In genomic region chr2:158578703-158579330, GRCh38 we compare ENCODE assay signal across 14 cellular contexts.
DNase-seq lines count a peak whose midpoint lies in the region; ATAC-seq, FAIRE-seq and TF ChIP-seq lines count a peak whose summit lies in the region.
"Had no signal": no experiment of that assay in that cellular context is flagged by ENCODE, and none has a peak within 500 bp of the region (broad histone marks: within the 10 kb centered on the region; RNA-seq: fewer than 3 reads in every experiment).

No MANE protein-coding gene starts in this region.

- H3K9me3 ChIP-seq in suprapubic skin = no peaks in the 10 kb centered on the region
- H3K9me3 ChIP-seq in MG63 = no peaks in the 10 kb centered on the region

- H3K36me3 ChIP-seq in suprapubic skin = peaks cover 2% of the 10 kb centered on the region
- no peaks in the 10 kb centered on the region; the same call in 1 of the 2 replicates for H3K36me3 ChIP-seq in MG63

- H3K27me3 ChIP-seq in suprapubic skin = no peaks in the 10 kb centered on the region
- no peaks in the 10 kb centered on the region for H3K27me3 ChIP-seq in MG63

- no peaks in the 10 kb centered on the region for H3K4me1 Mint-ChIP-seq in naive thymus-derived CD8-positive, alpha-beta T cell

- no peak overlapping the region for H3K27ac ChIP-seq in suprapubic skin
- H3K27ac ChIP-seq: RWPE1 had no signal

- H3K27ac Mint-ChIP-seq in naive thymus-derived CD8-positive, alpha-beta T cell = no peak overlapping the region

- POLR2A ChIA-PET in naive thymus-derived CD8-positive, alpha-beta T cell (lab: Charles Lee) = no interaction called here

- TF ChIP-seq CTCF in GM10266 (IDR thresholded peaks at IDR 0.05; ENCODE audit: control insufficient read depth, insufficient read depth, low read depth, missing control alignments) (no peak), suprapubic skin (IDR thresholded peaks at IDR 0.05) (no peak)

- TF ChIP-seq EP300 in suprapubic skin (IDR thresholded peaks at IDR 0.05) = no peak

- H3K36me3 Mint-ChIP-seq in naive thymus-derived CD8-positive, alpha-beta T cell = peaks cover 0 to 4% (median 0%) of the 10 kb centered on the region in 3 donors

- TF ChIP-seq POLR2A in suprapubic skin (IDR thresholded peaks at IDR 0.05) = no peak

- WGBS in suprapubic skin = 95% methylated on average over 1 of the region's 1 CpG

- H3K4me3 Mint-ChIP-seq in naive thymus-derived CD8-positive, alpha-beta T cell = no peak overlapping the region

- no peaks in the 10 kb centered on the region for H3K4me1 ChIP-seq in suprapubic skin

- peak; percentile 26 for DNase-seq in GM10266 (ENCODE audit: extremely low spot score)
- no peak for DNase-seq in GM19239 (ENCODE audit: insufficient read length, low spot score)
- no peak for DNase-seq in SW480 (ENCODE audit: low spot score)
- DNase-seq in suprapubic skin (ENCODE audit: low spot score in 2 of 2) = no peak
- no peak for DNase-seq in MG63
- no peak for DNase-seq in naive thymus-derived CD8-positive, alpha-beta T cell
- DNase-seq: activated CD8-positive, alpha-beta memory T cell treated with anti-CD3 and anti-CD28 coated beads, Interleukin-2, amount 50 U/mL, for 4 hours; amygdala; Calu3; foreskin fibroblast; NCI-H446 treated with DMSO at 0.1 percent for 48 hours had no signal

- ATAC-seq in GM21786 (IDR thresholded peaks at IDR 0.05; ENCODE audit: unreplicated experiment) (peak; percentile 92), HG03135 (IDR thresholded peaks at IDR 0.05; ENCODE audit: unreplicated experiment) (peak; percentile 63)
- no peak for ATAC-seq in naive thymus-derived CD8-positive, alpha-beta T cell

- H3K9me3 Mint-ChIP-seq in naive thymus-derived CD8-positive, alpha-beta T cell = no peaks in the 10 kb centered on the region

- no peaks in the 10 kb centered on the region for H3K27me3 Mint-ChIP-seq in naive thymus-derived CD8-positive, alpha-beta T cell

- H3K4me3 ChIP-seq in suprapubic skin (no peak overlapping the region), MG63 (no peak overlapping the region)

- FAIRE-seq in GM19239 (lab: Jason Lieb, UNC) = peak; percentile 71

Comparison
In these comparisons a context has a peak if more than half of its experiments do, and no peak if none do; other contexts are left out.
1. ATAC-seq: peak in GM21786 (single experiment) and HG03135 (single experiment); none in naive thymus-derived CD8-positive, alpha-beta T cell (0 of 2).